In the genomic region with DNA sequence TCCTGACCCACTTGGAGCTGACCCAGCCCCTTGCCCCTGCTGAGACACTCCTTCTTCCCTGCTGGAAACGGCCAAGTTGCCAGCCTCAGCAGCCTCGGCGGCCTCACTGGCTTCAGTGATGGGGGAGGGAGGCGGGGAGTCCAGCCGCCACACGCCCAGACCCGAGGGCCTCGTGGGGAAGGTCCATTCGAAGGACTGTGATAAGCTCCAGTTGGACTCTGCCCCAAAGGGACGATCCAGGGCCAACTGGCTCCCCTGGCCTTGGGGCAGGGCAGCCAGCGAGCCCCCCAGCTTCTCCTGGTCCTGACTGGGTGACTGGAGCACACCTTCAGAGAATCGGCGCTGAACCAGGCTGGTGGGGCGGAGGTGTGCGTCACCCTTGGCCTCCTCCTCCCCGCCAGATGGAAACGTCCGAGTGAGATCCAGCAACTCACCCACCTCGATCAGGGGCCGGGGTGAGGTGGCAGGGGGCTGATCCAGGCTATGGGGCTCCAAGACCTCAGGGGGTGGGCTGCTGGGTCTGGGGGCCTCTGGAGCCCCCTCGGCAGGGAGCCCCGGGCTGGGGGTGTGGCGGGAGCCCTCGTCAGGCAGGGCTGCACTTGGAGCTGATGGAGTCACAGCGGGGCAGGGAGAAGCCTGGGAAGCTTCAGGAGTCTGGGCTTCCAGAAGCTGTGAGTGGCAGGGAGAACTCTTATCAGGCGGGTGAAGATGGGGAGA, we compare ENCODE assay signal across 1 cellular context.
TF ChIP-seq lines count a peak whose summit lies in the region.

No MANE protein-coding gene starts in this region.

TF ChIP-seq in HepG2, 621 proteins besides CTCF, POLR2A, EP300 and RAD21 (continued from another document):
- TF ChIP-seq, protein P1, sequence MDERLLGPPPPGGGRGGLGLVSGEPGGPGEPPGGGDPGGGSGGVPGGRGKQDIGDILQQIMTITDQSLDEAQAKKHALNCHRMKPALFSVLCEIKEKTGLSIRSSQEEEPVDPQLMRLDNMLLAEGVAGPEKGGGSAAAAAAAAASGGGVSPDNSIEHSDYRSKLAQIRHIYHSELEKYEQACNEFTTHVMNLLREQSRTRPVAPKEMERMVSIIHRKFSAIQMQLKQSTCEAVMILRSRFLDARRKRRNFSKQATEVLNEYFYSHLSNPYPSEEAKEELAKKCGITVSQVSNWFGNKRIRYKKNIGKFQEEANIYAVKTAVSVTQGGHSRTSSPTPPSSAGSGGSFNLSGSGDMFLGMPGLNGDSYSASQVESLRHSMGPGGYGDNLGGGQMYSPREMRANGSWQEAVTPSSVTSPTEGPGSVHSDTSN (CRISPR knock-in tag; IDR thresholded peaks at IDR 0.05) = no peak
- TF ChIP-seq HOXA9 (CRISPR knock-in tag; IDR thresholded peaks at IDR 0.05; ENCODE audit: borderline replicate concordance) = no peak
